Comparison of ENCODE assay signal across 19 cellular contexts in the genomic region with DNA sequence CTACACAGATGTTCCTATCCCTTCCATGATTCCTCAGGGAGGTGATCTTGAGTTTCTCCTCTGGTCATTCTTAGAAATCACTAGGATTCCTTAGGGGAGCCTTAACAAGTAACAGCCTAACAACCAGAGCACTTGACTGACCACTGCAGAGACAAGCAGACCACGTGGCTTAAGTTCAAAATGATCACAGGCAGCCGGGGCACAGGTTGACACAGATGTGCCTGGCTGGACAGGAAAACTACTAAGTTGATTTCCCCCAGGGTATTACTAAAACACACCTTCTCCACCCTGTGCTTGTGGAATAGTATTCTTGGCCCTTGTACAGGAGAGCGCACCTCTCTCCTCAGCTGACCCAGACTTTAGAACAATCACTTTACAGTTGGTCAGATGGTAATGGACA.
"Had no signal": no experiment of that assay in that cellular context is flagged by ENCODE, and none has a peak within 500 bp of the region (broad histone marks: within the 10 kb centered on the region; RNA-seq: fewer than 3 reads in every experiment).

No MANE protein-coding gene starts in this region.

- H3K4me1 Mint-ChIP-seq: brain had no signal

- H3K9me3 Mint-ChIP-seq: brain; dendritic cell treated with granulocyte-macrophage colony-stimulating factor and Interleukin-4, amounts not matched to agents 40 ng/mL and 50 ng/mL, for 4 days; nephron progenitor cell had no signal

- H3K27ac Mint-ChIP-seq: activated CD4-positive, alpha-beta memory T cell treated with anti-CD3 and anti-CD28 coated beads for 36 hours; activated T-cell treated with anti-CD3 and anti-CD28 coated beads, Interleukin-2, amount 50 U/mL, for 72 hours; brain; dendritic cell treated with granulocyte-macrophage colony-stimulating factor and Interleukin-4, amounts not matched to agents 40 ng/mL and 50 ng/mL, for 4 days; nephron progenitor cell; stimulated activated naive CD8-positive, alpha-beta T cell treated with anti-CD3 and anti-CD28 coated beads, Interleukin-15, amount 100 ng/mL, for 72 hours had no signal

- H3K27ac ChIP-seq: esophagus muscularis mucosa, lower lobe of right lung, pancreas, thoracic aorta, vagina had no signal

- H3K27me3 ChIP-seq: esophagus muscularis mucosa, pancreas, vagina had no signal

- DNase-seq: activated CD4-positive, alpha-beta memory T cell treated with anti-CD3 and anti-CD28 coated beads for 36 hours; activated CD4-positive, CD25-positive, alpha-beta regulatory T cell treated with anti-CD3 and anti-CD28 coated beads, Interleukin-2, amount 50 U/mL, for 72 hours; activated CD8-positive, alpha-beta memory T cell treated with anti-CD3 and anti-CD28 coated beads, Interleukin-2, amount 50 U/mL, for 4 hours; activated naive CD4-positive, alpha-beta T cell; activated T-cell treated with anti-CD3 and anti-CD28 coated beads, Interleukin-2, amount 50 U/mL, for 72 hours; amygdala; cerebellar nuclear complex; hypothalamus; lower lobe of right lung; nephron progenitor cell; pancreas; SK-N-SH; stimulated activated CD4-positive, alpha-beta T cell treated with anti-CD3 and anti-CD28 coated beads, Interleukin-2, amount 100 ng/mL, for 48 hours had no signal

- H3K9me3 ChIP-seq: esophagus muscularis mucosa, lower lobe of right lung, pancreas, thoracic aorta, vagina had no signal

- H3K36me3 ChIP-seq: pancreas, vagina had no signal

- H3K27me3 Mint-ChIP-seq: activated CD4-positive, alpha-beta memory T cell treated with anti-CD3 and anti-CD28 coated beads for 36 hours; brain; dendritic cell treated with granulocyte-macrophage colony-stimulating factor and Interleukin-4, amounts not matched to agents 40 ng/mL and 50 ng/mL, for 4 days; stimulated activated naive CD8-positive, alpha-beta T cell treated with anti-CD3 and anti-CD28 coated beads, Interleukin-15, amount 100 ng/mL, for 72 hours had no signal

- H3K4me2 ChIP-seq: SK-N-SH had no signal

- H3K4me1 ChIP-seq: pancreas had no signal

- ATAC-seq: activated T-cell treated with anti-CD3 and anti-CD28 coated beads, Interleukin-2, amount 50 U/mL, for 72 hours; lower lobe of right lung; pancreas; stimulated activated naive CD8-positive, alpha-beta T cell treated with anti-CD3 and anti-CD28 coated beads, Interleukin-15, amount 100 ng/mL, for 72 hours had no signal

- H3K4me3 Mint-ChIP-seq: activated CD4-positive, alpha-beta memory T cell treated with anti-CD3 and anti-CD28 coated beads for 36 hours; activated T-cell treated with anti-CD3 and anti-CD28 coated beads, Interleukin-2, amount 50 U/mL, for 72 hours; brain; dendritic cell treated with granulocyte-macrophage colony-stimulating factor and Interleukin-4, amounts not matched to agents 40 ng/mL and 50 ng/mL, for 4 days; nephron progenitor cell; stimulated activated naive CD8-positive, alpha-beta T cell treated with anti-CD3 and anti-CD28 coated beads, Interleukin-15, amount 100 ng/mL, for 72 hours had no signal

- H3K9ac ChIP-seq: SK-N-SH had no signal

- H3K4me3 ChIP-seq: esophagus muscularis mucosa, lower lobe of right lung, pancreas, thoracic aorta, vagina had no signal
